1 cellular context compared by ENCODE assay signal in the genomic region with DNA sequence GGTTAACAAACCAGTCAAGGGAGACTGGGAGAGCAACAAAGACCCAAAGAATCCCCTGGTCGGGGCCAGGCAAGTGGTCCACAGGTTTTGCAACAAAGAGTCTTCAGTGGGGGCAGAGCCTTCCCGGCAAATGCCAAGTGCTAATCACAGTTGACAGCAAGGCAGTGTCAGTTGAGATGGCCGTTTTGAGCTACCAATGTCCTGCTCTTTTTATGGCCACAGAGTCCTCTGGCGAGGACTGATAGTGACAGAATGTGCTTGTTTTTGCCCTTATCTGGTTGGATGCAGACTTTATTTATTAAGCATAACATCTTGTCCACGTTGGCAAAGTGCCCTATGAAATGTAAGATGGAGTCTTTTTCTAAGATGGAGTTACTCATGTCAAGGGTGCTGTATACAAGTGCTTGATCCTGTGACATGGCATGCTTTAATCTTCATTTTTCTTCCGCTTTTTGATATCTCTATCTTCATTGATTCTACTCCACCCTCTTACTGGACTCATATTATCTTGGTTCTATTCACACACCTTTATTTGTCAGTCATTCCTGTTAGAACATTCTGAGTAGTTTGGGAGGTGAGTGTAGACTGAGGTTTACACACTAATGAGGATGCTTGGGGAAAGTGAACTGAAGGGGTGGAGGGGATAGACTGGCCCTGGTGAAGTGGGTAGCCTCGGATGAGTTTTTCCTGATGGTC.
TF ChIP-seq lines count a peak whose summit lies in the region.

No MANE protein-coding gene starts in this region.

TF ChIP-seq in K562, 482 proteins besides CTCF, POLR2A, EP300 and RAD21 (continued from another document and continues in another):
- TF ChIP-seq PCBP1 (IDR thresholded peaks at IDR 0.05; ENCODE audit: low read depth, low read length, poor library complexity, severe bottlenecking) (no peak), ZNF133 (CRISPR knock-in tag; IDR thresholded peaks at IDR 0.05) (peak; percentile 99), OTX1 (CRISPR knock-in tag; IDR thresholded peaks at IDR 0.05) (peak; percentile 100), CREBBP (IDR thresholded peaks at IDR 0.05; ENCODE audit: low read depth, low read length) (no peak), AFF4 (CRISPR knock-in tag; IDR thresholded peaks at IDR 0.05) (no peak), ZNF444 (CRISPR knock-in tag; IDR thresholded peaks at IDR 0.05) (peak; percentile 100), NEUROD1 (IDR thresholded peaks at IDR 0.05; ENCODE audit: borderline replicate concordance, low read depth, low read length, partially characterized antibody) (peak; percentile 77), GATA2 (CRISPR knock-in tag; IDR thresholded peaks at IDR 0.05) (peak; percentile 92), KLF1 (tag; IDR thresholded peaks at IDR 0.05) (peak; percentile 99), NONO (IDR thresholded peaks at IDR 0.05; ENCODE audit: low read depth in 2 of 2, low read length in 1 of 2) (peak in 1 of 2 experiments; percentile 63; a peak in 1 of 4 replicates), BCOR (IDR thresholded peaks at IDR 0.05) (peak; percentile 66), CCNT2 (IDR thresholded peaks at IDR 0.05; ENCODE audit: borderline replicate concordance, extremely low read depth, insufficient read length, low read depth, low read length) (peak; percentile 91), MEIS2 (IDR thresholded peaks at IDR 0.05; ENCODE audit: partially characterized antibody) (peak; percentile 89), SLC30A9 (CRISPR knock-in tag; IDR thresholded peaks at IDR 0.05) (peak; percentile 95), ZNF347 (CRISPR knock-in tag; IDR thresholded peaks at IDR 0.05; ENCODE audit: low read depth) (peak; percentile 100), ZBTB12 (CRISPR knock-in tag; IDR thresholded peaks at IDR 0.05) (peak; percentile 99), THRAP3 (IDR thresholded peaks at IDR 0.05; ENCODE audit: borderline replicate concordance) (peak; percentile 76; the same call in 1 of the 2 replicates), ZNF77 (CRISPR knock-in tag; IDR thresholded peaks at IDR 0.05) (peak; percentile 98), HIVEP1 (CRISPR knock-in tag; IDR thresholded peaks at IDR 0.05) (peak; percentile 100), NCOA1 (IDR thresholded peaks at IDR 0.05; ENCODE audit: low read depth) (peak; percentile 90; the same call in 1 of the 2 replicates), HNRNPL (IDR thresholded peaks at IDR 0.05; ENCODE audit: low read depth, low read length) (peak; percentile 49; the same call in 1 of the 2 replicates), SAP30 (IDR thresholded peaks at IDR 0.05; ENCODE audit: borderline replicate concordance, insufficient read depth, low read depth, low read length, poor library complexity, severe bottlenecking) (no peak), TFE3 (CRISPR knock-in tag; IDR thresholded peaks at IDR 0.05) (peak; percentile 97), SMARCA4 (IDR thresholded peaks at IDR 0.05) (peak; percentile 93), ZNF431 (CRISPR knock-in tag; IDR thresholded peaks at IDR 0.05) (no peak), GTF2A2 (tag; IDR thresholded peaks at IDR 0.05) (peak; percentile 100), SUPT5H (IDR thresholded peaks at IDR 0.05) (peak; percentile 17; the same call in 1 of the 2 replicates), ZBTB17 (CRISPR knock-in tag; IDR thresholded peaks at IDR 0.05) (peak; percentile 99)
- TF ChIP-seq, protein P1, sequence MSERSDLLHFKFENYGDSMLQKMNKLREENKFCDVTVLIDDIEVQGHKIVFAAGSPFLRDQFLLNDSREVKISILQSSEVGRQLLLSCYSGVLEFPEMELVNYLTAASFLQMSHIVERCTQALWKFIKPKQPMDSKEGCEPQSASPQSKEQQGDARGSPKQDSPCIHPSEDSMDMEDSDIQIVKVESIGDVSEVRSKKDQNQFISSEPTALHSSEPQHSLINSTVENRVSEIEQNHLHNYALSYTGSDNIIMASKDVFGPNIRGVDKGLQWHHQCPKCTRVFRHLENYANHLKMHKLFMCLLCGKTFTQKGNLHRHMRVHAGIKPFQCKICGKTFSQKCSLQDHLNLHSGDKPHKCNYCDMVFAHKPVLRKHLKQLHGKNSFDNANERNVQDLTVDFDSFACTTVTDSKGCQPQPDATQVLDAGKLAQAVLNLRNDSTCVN (CRISPR knock-in tag; IDR thresholded peaks at IDR 0.05): peak; percentile 100
- TF ChIP-seq, protein P2, sequence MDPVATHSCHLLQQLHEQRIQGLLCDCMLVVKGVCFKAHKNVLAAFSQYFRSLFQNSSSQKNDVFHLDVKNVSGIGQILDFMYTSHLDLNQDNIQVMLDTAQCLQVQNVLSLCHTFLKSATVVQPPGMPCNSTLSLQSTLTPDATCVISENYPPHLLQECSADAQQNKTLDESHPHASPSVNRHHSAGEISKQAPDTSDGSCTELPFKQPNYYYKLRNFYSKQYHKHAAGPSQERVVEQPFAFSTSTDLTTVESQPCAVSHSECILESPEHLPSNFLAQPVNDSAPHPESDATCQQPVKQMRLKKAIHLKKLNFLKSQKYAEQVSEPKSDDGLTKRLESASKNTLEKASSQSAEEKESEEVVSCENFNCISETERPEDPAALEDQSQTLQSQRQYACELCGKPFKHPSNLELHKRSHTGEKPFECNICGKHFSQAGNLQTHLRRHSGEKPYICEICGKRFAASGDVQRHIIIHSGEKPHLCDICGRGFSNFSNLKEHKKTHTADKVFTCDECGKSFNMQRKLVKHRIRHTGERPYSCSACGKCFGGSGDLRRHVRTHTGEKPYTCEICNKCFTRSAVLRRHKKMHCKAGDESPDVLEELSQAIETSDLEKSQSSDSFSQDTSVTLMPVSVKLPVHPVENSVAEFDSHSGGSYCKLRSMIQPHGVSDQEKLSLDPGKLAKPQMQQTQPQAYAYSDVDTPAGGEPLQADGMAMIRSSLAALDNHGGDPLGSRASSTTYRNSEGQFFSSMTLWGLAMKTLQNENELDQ (CRISPR knock-in tag; IDR thresholded peaks at IDR 0.05; ENCODE audit: borderline replicate concordance): no peak
- TF ChIP-seq, protein P3, sequence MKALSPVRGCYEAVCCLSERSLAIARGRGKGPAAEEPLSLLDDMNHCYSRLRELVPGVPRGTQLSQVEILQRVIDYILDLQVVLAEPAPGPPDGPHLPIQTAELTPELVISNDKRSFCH (CRISPR knock-in tag; IDR thresholded peaks at IDR 0.05): peak; percentile 100
- TF ChIP-seq, protein P3 (tag; IDR thresholded peaks at IDR 0.05): peak; percentile 100
- TF ChIP-seq, protein P4, sequence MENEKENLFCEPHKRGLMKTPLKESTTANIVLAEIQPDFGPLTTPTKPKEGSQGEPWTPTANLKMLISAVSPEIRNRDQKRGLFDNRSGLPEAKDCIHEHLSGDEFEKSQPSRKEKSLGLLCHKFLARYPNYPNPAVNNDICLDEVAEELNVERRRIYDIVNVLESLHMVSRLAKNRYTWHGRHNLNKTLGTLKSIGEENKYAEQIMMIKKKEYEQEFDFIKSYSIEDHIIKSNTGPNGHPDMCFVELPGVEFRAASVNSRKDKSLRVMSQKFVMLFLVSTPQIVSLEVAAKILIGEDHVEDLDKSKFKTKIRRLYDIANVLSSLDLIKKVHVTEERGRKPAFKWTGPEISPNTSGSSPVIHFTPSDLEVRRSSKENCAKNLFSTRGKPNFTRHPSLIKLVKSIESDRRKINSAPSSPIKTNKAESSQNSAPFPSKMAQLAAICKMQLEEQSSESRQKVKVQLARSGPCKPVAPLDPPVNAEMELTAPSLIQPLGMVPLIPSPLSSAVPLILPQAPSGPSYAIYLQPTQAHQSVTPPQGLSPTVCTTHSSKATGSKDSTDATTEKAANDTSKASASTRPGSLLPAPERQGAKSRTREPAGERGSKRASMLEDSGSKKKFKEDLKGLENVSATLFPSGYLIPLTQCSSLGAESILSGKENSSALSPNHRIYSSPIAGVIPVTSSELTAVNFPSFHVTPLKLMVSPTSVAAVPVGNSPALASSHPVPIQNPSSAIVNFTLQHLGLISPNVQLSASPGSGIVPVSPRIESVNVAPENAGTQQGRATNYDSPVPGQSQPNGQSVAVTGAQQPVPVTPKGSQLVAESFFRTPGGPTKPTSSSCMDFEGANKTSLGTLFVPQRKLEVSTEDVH (IDR thresholded peaks at IDR 0.05; ENCODE audit: low read depth, partially characterized antibody): no peak
- TF ChIP-seq, protein P5, sequence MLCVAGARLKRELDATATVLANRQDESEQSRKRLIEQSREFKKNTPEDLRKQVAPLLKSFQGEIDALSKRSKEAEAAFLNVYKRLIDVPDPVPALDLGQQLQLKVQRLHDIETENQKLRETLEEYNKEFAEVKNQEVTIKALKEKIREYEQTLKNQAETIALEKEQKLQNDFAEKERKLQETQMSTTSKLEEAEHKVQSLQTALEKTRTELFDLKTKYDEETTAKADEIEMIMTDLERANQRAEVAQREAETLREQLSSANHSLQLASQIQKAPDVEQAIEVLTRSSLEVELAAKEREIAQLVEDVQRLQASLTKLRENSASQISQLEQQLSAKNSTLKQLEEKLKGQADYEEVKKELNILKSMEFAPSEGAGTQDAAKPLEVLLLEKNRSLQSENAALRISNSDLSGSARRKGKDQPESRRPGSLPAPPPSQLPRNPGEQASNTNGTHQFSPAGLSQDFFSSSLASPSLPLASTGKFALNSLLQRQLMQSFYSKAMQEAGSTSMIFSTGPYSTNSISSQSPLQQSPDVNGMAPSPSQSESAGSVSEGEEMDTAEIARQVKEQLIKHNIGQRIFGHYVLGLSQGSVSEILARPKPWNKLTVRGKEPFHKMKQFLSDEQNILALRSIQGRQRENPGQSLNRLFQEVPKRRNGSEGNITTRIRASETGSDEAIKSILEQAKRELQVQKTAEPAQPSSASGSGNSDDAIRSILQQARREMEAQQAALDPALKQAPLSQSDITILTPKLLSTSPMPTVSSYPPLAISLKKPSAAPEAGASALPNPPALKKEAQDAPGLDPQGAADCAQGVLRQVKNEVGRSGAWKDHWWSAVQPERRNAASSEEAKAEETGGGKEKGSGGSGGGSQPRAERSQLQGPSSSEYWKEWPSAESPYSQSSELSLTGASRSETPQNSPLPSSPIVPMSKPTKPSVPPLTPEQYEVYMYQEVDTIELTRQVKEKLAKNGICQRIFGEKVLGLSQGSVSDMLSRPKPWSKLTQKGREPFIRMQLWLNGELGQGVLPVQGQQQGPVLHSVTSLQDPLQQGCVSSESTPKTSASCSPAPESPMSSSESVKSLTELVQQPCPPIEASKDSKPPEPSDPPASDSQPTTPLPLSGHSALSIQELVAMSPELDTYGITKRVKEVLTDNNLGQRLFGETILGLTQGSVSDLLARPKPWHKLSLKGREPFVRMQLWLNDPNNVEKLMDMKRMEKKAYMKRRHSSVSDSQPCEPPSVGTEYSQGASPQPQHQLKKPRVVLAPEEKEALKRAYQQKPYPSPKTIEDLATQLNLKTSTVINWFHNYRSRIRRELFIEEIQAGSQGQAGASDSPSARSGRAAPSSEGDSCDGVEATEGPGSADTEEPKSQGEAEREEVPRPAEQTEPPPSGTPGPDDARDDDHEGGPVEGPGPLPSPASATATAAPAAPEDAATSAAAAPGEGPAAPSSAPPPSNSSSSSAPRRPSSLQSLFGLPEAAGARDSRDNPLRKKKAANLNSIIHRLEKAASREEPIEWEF (CRISPR knock-in tag; IDR thresholded peaks at IDR 0.05): peak; percentile 100
- TF ChIP-seq, protein P6, sequence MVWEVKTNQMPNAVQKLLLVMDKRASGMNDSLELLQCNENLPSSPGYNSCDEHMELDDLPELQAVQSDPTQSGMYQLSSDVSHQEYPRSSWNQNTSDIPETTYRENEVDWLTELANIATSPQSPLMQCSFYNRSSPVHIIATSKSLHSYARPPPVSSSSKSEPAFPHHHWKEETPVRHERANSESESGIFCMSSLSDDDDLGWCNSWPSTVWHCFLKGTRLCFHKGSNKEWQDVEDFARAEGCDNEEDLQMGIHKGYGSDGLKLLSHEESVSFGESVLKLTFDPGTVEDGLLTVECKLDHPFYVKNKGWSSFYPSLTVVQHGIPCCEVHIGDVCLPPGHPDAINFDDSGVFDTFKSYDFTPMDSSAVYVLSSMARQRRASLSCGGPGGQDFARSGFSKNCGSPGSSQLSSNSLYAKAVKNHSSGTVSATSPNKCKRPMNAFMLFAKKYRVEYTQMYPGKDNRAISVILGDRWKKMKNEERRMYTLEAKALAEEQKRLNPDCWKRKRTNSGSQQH (CRISPR knock-in tag; IDR thresholded peaks at IDR 0.05): peak; percentile 100
